Comparison of ENCODE assay signal across 16 cellular contexts in the genomic region with DNA sequence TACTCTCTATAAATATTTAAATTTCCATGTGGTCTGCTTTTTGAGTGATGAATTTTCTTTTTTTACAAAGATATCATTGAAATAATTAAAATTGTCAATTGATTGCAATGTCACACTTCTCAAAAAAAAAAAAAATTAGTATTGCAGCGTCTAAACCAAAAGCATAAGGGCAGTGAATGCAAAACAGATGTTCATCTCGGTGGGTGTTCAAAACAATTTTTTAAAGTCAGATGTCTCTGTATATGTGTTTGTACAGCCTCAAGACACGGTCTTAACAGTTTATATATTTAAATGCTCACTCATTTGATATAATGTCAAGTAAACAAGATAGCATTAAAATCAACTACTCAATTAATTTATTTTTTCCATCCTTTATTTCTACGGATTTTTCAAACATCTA.
"Had no signal": no experiment of that assay in that cellular context is flagged by ENCODE, and none has a peak within 500 bp of the region (broad histone marks: within the 10 kb centered on the region; RNA-seq: fewer than 3 reads in every experiment).

No MANE protein-coding gene starts in this region.

- H3K4me1 Mint-ChIP-seq: activated CD4-positive, alpha-beta T cell treated with anti-CD3 and anti-CD28 coated beads, Interleukin-2, amount 10 ng/mL, durations not matched to agents 7 days and 5 days had no signal

- H3K9ac ChIP-seq: neural progenitor cell had no signal

- H3K27ac Mint-ChIP-seq: activated CD4-positive, alpha-beta T cell treated with anti-CD3 and anti-CD28 coated beads, Interleukin-2, amount 10 ng/mL, durations not matched to agents 7 days and 5 days; activated naive CD4-positive, alpha-beta T cell treated with anti-CD3 and anti-CD28 coated beads, Interleukin-2, amount 50 U/mL, for 72 hours; neural progenitor cell had no signal

- H3K4me2 ChIP-seq: neural progenitor cell had no signal

- H3K36me3 Mint-ChIP-seq: activated naive CD4-positive, alpha-beta T cell treated with anti-CD3 and anti-CD28 coated beads, Interleukin-2, amount 50 U/mL, for 72 hours; neural progenitor cell had no signal

- H3K27ac ChIP-seq: heart right ventricle, neural progenitor cell, thyroid gland, vagina had no signal

- H3K36me3 ChIP-seq: heart right ventricle, left lung, neural progenitor cell, thyroid gland, vagina had no signal

- H3K4me3 ChIP-seq: heart right ventricle, left lung, neural progenitor cell, thyroid gland, vagina had no signal

- H3K4me3 Mint-ChIP-seq: activated CD4-positive, alpha-beta T cell treated with anti-CD3 and anti-CD28 coated beads, Interleukin-2, amount 10 ng/mL, durations not matched to agents 7 days and 5 days; neural progenitor cell had no signal

- ATAC-seq: activated naive CD4-positive, alpha-beta T cell treated with anti-CD3 and anti-CD28 coated beads, Interleukin-2, amount 50 U/mL, for 72 hours; heart right ventricle; left lung had no signal

- H3K9me3 Mint-ChIP-seq: activated CD4-positive, alpha-beta T cell treated with anti-CD3 and anti-CD28 coated beads, Interleukin-2, amount 10 ng/mL, durations not matched to agents 7 days and 5 days; activated naive CD4-positive, alpha-beta T cell treated with anti-CD3 and anti-CD28 coated beads, Interleukin-2, amount 50 U/mL, for 72 hours; neural progenitor cell had no signal

- H3K9me3 ChIP-seq: heart right ventricle, left lung, thyroid gland, vagina had no signal

- H3K27me3 ChIP-seq: heart right ventricle, left lung, neural progenitor cell, thyroid gland, vagina had no signal

- DNase-seq: activated CD4-positive, alpha-beta T cell treated with anti-CD3 and anti-CD28 coated beads, Interleukin-2, amount 10 ng/mL, durations not matched to agents 7 days and 5 days; activated CD4-positive, CD25-positive, alpha-beta regulatory T cell; activated CD8-positive, alpha-beta memory T cell treated with anti-CD3 and anti-CD28 coated beads for 24 hours; activated T-cell treated with anti-CD3 and anti-CD28 coated beads for 4 hours; amygdala; cerebellar nuclear complex; dermis blood vessel endothelial cell; foreskin melanocyte; heart right ventricle; islet precursor cell; left lung; small intestine; thyroid gland had no signal

- H3K4me1 ChIP-seq: left lung, vagina had no signal
